ENCODE assay signal across 31 cellular contexts in genomic region chr9:92061184-92061583, GRCh38.
"Had no signal": no experiment of that assay in that cellular context is flagged by ENCODE, and none has a peak within 500 bp of the region (broad histone marks: within the 10 kb centered on the region; RNA-seq: fewer than 3 reads in every experiment).

No MANE protein-coding gene starts in this region.

- FAIRE-seq: astrocyte, bronchial epithelial cell had no signal

- H3K27me3 Mint-ChIP-seq: activated CD4-positive, alpha-beta memory T cell treated with anti-CD3 and anti-CD28 coated beads for 36 hours; activated CD4-positive, alpha-beta T cell treated with anti-CD3 and anti-CD28 coated beads for 36 hours; activated CD4-positive, alpha-beta T cell treated with anti-CD3 and anti-CD28 coated beads, Interleukin-2, amount 10 ng/mL, durations not matched to agents 24 days and 14 days; activated naive CD4-positive, alpha-beta T cell treated with anti-CD3 and anti-CD28 coated beads, Interleukin-2, amount 10 ng/mL, durations not matched to agents 7 days and 5 days; activated naive CD8-positive, alpha-beta T cell treated with anti-CD3 and anti-CD28 coated beads, Interleukin-2, amount 10 ng/mL, durations not matched to agents 7 days and 5 days; activated T-cell treated with anti-CD3 and anti-CD28 coated beads, Interleukin-2, amount 50 U/mL, for 24 hours; central memory CD8-positive, alpha-beta T cell; dendritic cell treated with granulocyte-macrophage colony-stimulating factor and Interleukin-4, amounts not matched to agents 40 ng/mL and 50 ng/mL, for 4 days had no signal

- H3K4me3 Mint-ChIP-seq: activated CD4-positive, alpha-beta memory T cell treated with anti-CD3 and anti-CD28 coated beads for 36 hours; activated CD4-positive, alpha-beta T cell treated with anti-CD3 and anti-CD28 coated beads for 36 hours; activated CD4-positive, alpha-beta T cell treated with anti-CD3 and anti-CD28 coated beads, Interleukin-2, amount 10 ng/mL, durations not matched to agents 24 days and 14 days; activated CD8-positive, alpha-beta T cell treated with anti-CD3 and anti-CD28 coated beads, Interleukin-2, amount 10 ng/mL, durations not matched to agents 7 days and 5 days; activated naive CD4-positive, alpha-beta T cell treated with anti-CD3 and anti-CD28 coated beads, Interleukin-2, amount 10 ng/mL, durations not matched to agents 7 days and 5 days; activated naive CD8-positive, alpha-beta T cell treated with anti-CD3 and anti-CD28 coated beads, Interleukin-2, amount 10 ng/mL, durations not matched to agents 7 days and 5 days; activated T-cell treated with anti-CD3 and anti-CD28 coated beads, Interleukin-2, amount 50 U/mL, for 24 hours; activated T-cell treated with anti-CD3 and anti-CD28 coated beads, Interleukin-2, amount 50 U/mL, for 72 hours; central memory CD8-positive, alpha-beta T cell; dendritic cell treated with granulocyte-macrophage colony-stimulating factor and Interleukin-4, amounts not matched to agents 40 ng/mL and 50 ng/mL, for 4 days had no signal

- H3K4me1 ChIP-seq: esophagus muscularis mucosa, foreskin keratinocyte, gastrocnemius medialis, heart left ventricle had no signal

- H3K4me3 ChIP-seq: coronary artery, dorsolateral prefrontal cortex, esophagus muscularis mucosa, gastrocnemius medialis, heart left ventricle had no signal

- H3K27ac Mint-ChIP-seq: activated CD4-positive, alpha-beta memory T cell treated with anti-CD3 and anti-CD28 coated beads for 36 hours; activated CD4-positive, alpha-beta T cell treated with anti-CD3 and anti-CD28 coated beads for 36 hours; activated CD4-positive, alpha-beta T cell treated with anti-CD3 and anti-CD28 coated beads, Interleukin-2, amount 10 ng/mL, durations not matched to agents 24 days and 14 days; activated CD8-positive, alpha-beta T cell treated with anti-CD3 and anti-CD28 coated beads, Interleukin-2, amount 10 ng/mL, durations not matched to agents 7 days and 5 days; activated naive CD4-positive, alpha-beta T cell treated with anti-CD3 and anti-CD28 coated beads, Interleukin-2, amount 10 ng/mL, durations not matched to agents 7 days and 5 days; activated naive CD4-positive, alpha-beta T cell treated with anti-CD3 and anti-CD28 coated beads, Interleukin-2, amount 50 U/mL, for 72 hours; activated naive CD8-positive, alpha-beta T cell treated with anti-CD3 and anti-CD28 coated beads, Interleukin-2, amount 10 ng/mL, durations not matched to agents 7 days and 5 days; activated T-cell treated with anti-CD3 and anti-CD28 coated beads, Interleukin-2, amount 50 U/mL, for 24 hours; activated T-cell treated with anti-CD3 and anti-CD28 coated beads, Interleukin-2, amount 50 U/mL, for 72 hours; dendritic cell treated with granulocyte-macrophage colony-stimulating factor and Interleukin-4, amounts not matched to agents 40 ng/mL and 50 ng/mL, for 4 days had no signal

- H3K27ac ChIP-seq: brain microvascular endothelial cell, coronary artery, dorsolateral prefrontal cortex, esophagus muscularis mucosa, foreskin keratinocyte, gastrocnemius medialis, heart left ventricle had no signal

- H3K27me3 ChIP-seq: brain microvascular endothelial cell, dorsolateral prefrontal cortex, esophagus muscularis mucosa, foreskin keratinocyte, gastrocnemius medialis, heart left ventricle had no signal

- ATAC-seq: activated CD4-positive, alpha-beta T cell treated with anti-CD3 and anti-CD28 coated beads for 36 hours; activated CD8-positive, alpha-beta T cell treated with anti-CD3 and anti-CD28 coated beads, Interleukin-2, amount 10 ng/mL, durations not matched to agents 7 days and 5 days; activated naive CD4-positive, alpha-beta T cell treated with anti-CD3 and anti-CD28 coated beads, Interleukin-2, amount 50 U/mL, for 72 hours; activated T-cell treated with anti-CD3 and anti-CD28 coated beads, Interleukin-2, amount 50 U/mL, for 72 hours; foreskin keratinocyte; gastrocnemius medialis; heart left ventricle had no signal

- DNase-seq: activated CD4-positive, alpha-beta memory T cell treated with anti-CD3 and anti-CD28 coated beads for 36 hours; activated CD4-positive, alpha-beta T cell treated with anti-CD3 and anti-CD28 coated beads for 36 hours; activated CD4-positive, alpha-beta T cell treated with anti-CD3 and anti-CD28 coated beads, Interleukin-2, amount 10 ng/mL, durations not matched to agents 24 days and 14 days; activated CD4-positive, CD25-positive, alpha-beta regulatory T cell; activated CD4-positive, CD25-positive, alpha-beta regulatory T cell treated with anti-CD3 and anti-CD28 coated beads, Interleukin-2, amount 50 U/mL, for 72 hours; activated CD8-positive, alpha-beta memory T cell treated with anti-CD3 and anti-CD28 coated beads, Interleukin-2, amount 50 U/mL, for 48 hours; activated CD8-positive, alpha-beta T cell treated with anti-CD3 and anti-CD28 coated beads, Interleukin-2, amount 10 ng/mL, durations not matched to agents 7 days and 5 days; activated gamma-delta T cell; activated naive CD4-positive, alpha-beta T cell; activated naive CD4-positive, alpha-beta T cell treated with anti-CD3 and anti-CD28 coated beads, Interleukin-2, amount 10 ng/mL, durations not matched to agents 7 days and 5 days; activated naive CD8-positive, alpha-beta T cell treated with anti-CD3 and anti-CD28 coated beads, Interleukin-2, amount 10 ng/mL, durations not matched to agents 7 days and 5 days; activated T-cell treated with anti-CD3 and anti-CD28 coated beads for 4 hours; activated T-cell treated with anti-CD3 and anti-CD28 coated beads, Interleukin-2, amount 50 U/mL, for 24 hours; activated T-cell treated with anti-CD3 and anti-CD28 coated beads, Interleukin-2, amount 50 U/mL, for 72 hours; amniotic stem cell; anterior cingulate cortex; brain microvascular endothelial cell; dorsolateral prefrontal cortex; effector memory CD4-positive, alpha-beta T cell; foreskin keratinocyte; gastrocnemius medialis; glutamatergic neuron; heart left ventricle; T-helper 2 cell had no signal
